35 cellular contexts compared by ENCODE assay signal in the genomic region with DNA sequence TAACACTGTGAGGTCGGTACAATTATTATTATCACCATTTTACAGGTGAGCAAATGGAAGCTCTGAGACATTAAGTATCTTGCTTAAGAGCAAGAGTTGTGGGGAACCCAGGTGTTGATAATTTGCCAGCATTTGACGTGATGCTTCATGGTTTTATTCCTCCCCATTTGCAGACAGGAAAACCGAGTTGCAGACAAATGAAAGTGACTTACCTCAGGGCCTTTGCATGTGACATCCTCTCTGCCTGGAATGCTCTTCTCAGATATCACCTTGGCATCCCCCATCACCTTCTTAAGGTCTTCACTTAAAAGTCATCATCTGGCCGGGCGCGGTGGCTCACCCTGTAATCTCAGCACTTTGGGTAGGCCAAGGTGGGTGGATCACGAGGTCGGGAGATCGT.
"Had no signal": no experiment of that assay in that cellular context is flagged by ENCODE, and none has a peak within 500 bp of the region (broad histone marks: within the 10 kb centered on the region; RNA-seq: fewer than 3 reads in every experiment).

No MANE protein-coding gene starts in this region.

- DNase-seq: Karpas-422, MG63, MM.1S, MV-4-11, NCI-H1048, NCI-H1092, NCI-H1092 treated with DMSO at 0.1 percent for 48 hours, NCI-H1105, NCI-H1105 treated with DMSO at 0.1 percent for 48 hours, NCI-H1417, NCI-H1417 treated with DMSO at 0.1 percent for 48 hours, NCI-H1436, NCI-H1436 treated with DMSO at 0.1 percent for 48 hours, NCI-H146, NCI-H1694, NCI-H1694 treated with DMSO at 0.1 percent for 48 hours, NCI-H187, NCI-H187 treated with DMSO at 0.1 percent for 48 hours, NCI-H1930, NCI-H2029, NCI-H2029 treated with DMSO at 0.1 percent for 48 hours, NCI-H2081, NCI-H2081 treated with DMSO at 0.1 percent for 48 hours, NCI-H2107, NCI-H2171, NCI-H2171 treated with DMSO at 0.1 percent for 48 hours, NCI-H2227 treated with DMSO at 0.1 percent for 48 hours, NCI-H226, NCI-H345, NCI-H446, NCI-H446 treated with DMSO at 0.1 percent for 48 hours, NCI-H510A, NCI-H510A treated with DMSO at 0.1 percent for 48 hours, NCI-H524, NCI-H524 treated with DMSO at 0.1 percent for 48 hours had no signal

- H3K4me3 ChIP-seq: MG63 had no signal

- H3K36me3 ChIP-seq: MG63 had no signal

- H3K9me3 ChIP-seq: MG63 had no signal

- H3K27me3 ChIP-seq: MG63 had no signal
